In the genomic region with DNA sequence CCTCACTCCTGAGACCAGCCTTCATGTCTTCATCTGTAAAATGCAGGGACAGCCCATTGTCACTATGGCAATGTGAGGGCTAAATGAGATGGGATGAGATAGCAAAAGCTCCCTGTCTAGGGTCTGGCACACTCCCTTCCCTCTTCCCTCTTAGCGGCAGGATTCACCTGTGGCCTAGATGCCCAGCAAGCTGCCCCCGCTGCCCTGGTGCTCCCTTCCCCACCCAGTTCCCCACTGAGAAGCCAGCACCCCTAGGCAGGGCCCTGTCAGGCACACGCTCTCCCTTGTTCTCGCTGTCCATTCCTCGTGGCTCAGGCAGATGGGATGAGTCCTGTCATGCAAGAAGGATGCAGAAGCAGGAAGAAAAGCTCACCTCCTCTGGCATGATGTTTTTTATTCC, we compare ENCODE assay signal across 27 cellular contexts.
"Had no signal": no experiment of that assay in that cellular context is flagged by ENCODE, and none has a peak within 500 bp of the region (broad histone marks: within the 10 kb centered on the region; RNA-seq: fewer than 3 reads in every experiment).

No MANE protein-coding gene starts in this region.

- H3K4me1 Mint-ChIP-seq: naive B cell; naive thymus-derived CD8-positive, alpha-beta T cell; stimulated activated effector memory CD8-positive, alpha-beta T cell treated with anti-CD3 and anti-CD28 coated beads, Interleukin-12 subunit alpha, Interleukin-12 subunit beta, amount 100 ng/mL, for 72 hours; stimulated activated naive B cell treated with anti-CD40 and anti-IgM and Interleukin-4, amounts not matched to agents 10 μg/mL and 1 μg/mL and 100 μg/mL, for 72 hours had no signal

- H3K36me3 ChIP-seq: neural progenitor cell, ovary, right lobe of liver, sigmoid colon, thoracic aorta, thyroid gland, tibial nerve, upper lobe of left lung, vagina had no signal

- H3K27me3 ChIP-seq: neural progenitor cell, ovary, right lobe of liver, sigmoid colon, thyroid gland, upper lobe of left lung, vagina had no signal

- H3K4me3 Mint-ChIP-seq: naive thymus-derived CD8-positive, alpha-beta T cell; natural killer cell treated with Interleukin-12 subunit alpha and Interleukin-12 subunit beta and Interleukin-15 and Interleukin-18, amount 100 ng/mL, for 72 hours; neural progenitor cell; stimulated activated effector memory CD8-positive, alpha-beta T cell treated with anti-CD3 and anti-CD28 coated beads, Interleukin-12 subunit alpha, Interleukin-12 subunit beta, amount 100 ng/mL, for 72 hours; stimulated activated naive B cell treated with anti-CD40 and anti-IgM and Interleukin-4, amounts not matched to agents 10 μg/mL and 1 μg/mL and 100 μg/mL, for 72 hours; stimulated activated naive CD8-positive, alpha-beta T cell treated with anti-CD3 and anti-CD28 coated beads, Interleukin-15, Interleukin-2, amounts not matched to agents 100 ng/mL and 50 ng/mL, for 24 hours had no signal

- H3K27ac ChIP-seq: neural progenitor cell, ovary, parathyroid adenoma, psoas muscle, right lobe of liver, sigmoid colon, thoracic aorta, thyroid gland, tibial nerve, upper lobe of left lung, vagina had no signal

- H3K9ac ChIP-seq: neural progenitor cell, parathyroid adenoma had no signal

- H3K9me3 Mint-ChIP-seq: naive thymus-derived CD8-positive, alpha-beta T cell; natural killer cell treated with Interleukin-12 subunit alpha and Interleukin-12 subunit beta and Interleukin-15 and Interleukin-18, amount 100 ng/mL, for 72 hours; stimulated activated effector memory CD8-positive, alpha-beta T cell treated with anti-CD3 and anti-CD28 coated beads, Interleukin-12 subunit alpha, Interleukin-12 subunit beta, amount 100 ng/mL, for 72 hours; stimulated activated naive B cell treated with anti-CD40 and anti-IgM and Interleukin-4, amounts not matched to agents 10 μg/mL and 1 μg/mL and 100 μg/mL, for 72 hours; stimulated activated naive CD8-positive, alpha-beta T cell treated with anti-CD3 and anti-CD28 coated beads, Interleukin-15, Interleukin-2, amounts not matched to agents 100 ng/mL and 50 ng/mL, for 24 hours had no signal

- H3K4me1 ChIP-seq: neural progenitor cell, psoas muscle, right lobe of liver, tibial nerve, upper lobe of left lung, vagina had no signal

- DNase-seq: naive B cell; naive thymus-derived CD8-positive, alpha-beta T cell; occipital lobe; ovary; psoas muscle; right cardiac atrium; right lobe of liver; sigmoid colon; small intestine; stimulated activated CD4-positive, alpha-beta T cell treated with anti-CD3 and anti-CD28 coated beads, Interleukin-15, amount 100 ng/mL, for 24 hours; stimulated activated CD4-positive, alpha-beta T cell treated with anti-CD3 and anti-CD28 coated beads, Interleukin-2, amount 100 ng/mL, for 24 hours; stimulated activated CD4-positive, alpha-beta T cell treated with anti-CD3 and anti-CD28 coated beads, Interleukin-2, amount 100 ng/mL, for 48 hours; stimulated activated CD4-positive, alpha-beta T cell treated with anti-CD3 and anti-CD28 coated beads, Interleukin-4, amount 100 ng/mL, for 24 hours; stimulated activated naive B cell treated with anti-CD40 and anti-IgM and Interleukin-4, amounts not matched to agents 10 μg/mL and 1 μg/mL and 100 μg/mL, for 72 hours; stimulated activated naive CD4-positive, alpha-beta T cell treated with Interleukin-2 at 50 U/mL for 16 hours; thyroid gland; trophoblast cell; upper lobe of left lung had no signal

- H3K36me3 Mint-ChIP-seq: naive B cell; naive thymus-derived CD8-positive, alpha-beta T cell; natural killer cell treated with Interleukin-12 subunit alpha and Interleukin-12 subunit beta and Interleukin-15 and Interleukin-18, amount 100 ng/mL, for 72 hours; neural progenitor cell; stimulated activated effector memory CD8-positive, alpha-beta T cell treated with anti-CD3 and anti-CD28 coated beads, Interleukin-12 subunit alpha, Interleukin-12 subunit beta, amount 100 ng/mL, for 72 hours; stimulated activated naive B cell treated with anti-CD40 and anti-IgM and Interleukin-4, amounts not matched to agents 10 μg/mL and 1 μg/mL and 100 μg/mL, for 72 hours had no signal

- H3K9me3 ChIP-seq: ovary, psoas muscle, right lobe of liver, sigmoid colon, thoracic aorta, thyroid gland, tibial nerve, upper lobe of left lung, vagina had no signal

- H3K27ac Mint-ChIP-seq: natural killer cell treated with Interleukin-12 subunit alpha and Interleukin-12 subunit beta and Interleukin-15 and Interleukin-18, amount 100 ng/mL, for 72 hours; neural progenitor cell; progenitor cell of endocrine pancreas; stimulated activated effector memory CD8-positive, alpha-beta T cell treated with anti-CD3 and anti-CD28 coated beads, Interleukin-12 subunit alpha, Interleukin-12 subunit beta, amount 100 ng/mL, for 72 hours; stimulated activated naive B cell treated with anti-CD40 and anti-IgM and Interleukin-4, amounts not matched to agents 10 μg/mL and 1 μg/mL and 100 μg/mL, for 72 hours; stimulated activated naive CD8-positive, alpha-beta T cell treated with anti-CD3 and anti-CD28 coated beads, Interleukin-15, Interleukin-2, amounts not matched to agents 100 ng/mL and 50 ng/mL, for 24 hours had no signal

- H3K27me3 Mint-ChIP-seq: naive thymus-derived CD8-positive, alpha-beta T cell; natural killer cell treated with Interleukin-12 subunit alpha and Interleukin-12 subunit beta and Interleukin-15 and Interleukin-18, amount 100 ng/mL, for 72 hours; progenitor cell of endocrine pancreas; stimulated activated naive CD8-positive, alpha-beta T cell treated with anti-CD3 and anti-CD28 coated beads, Interleukin-15, Interleukin-2, amounts not matched to agents 100 ng/mL and 50 ng/mL, for 24 hours had no signal

- H3K4me3 ChIP-seq: neural progenitor cell, ovary, psoas muscle, right lobe of liver, sigmoid colon, thoracic aorta, thyroid gland, tibial nerve, upper lobe of left lung, vagina had no signal
